ENCODE assay signal across 8 cellular contexts in genomic region chr10:19638173-19638872, GRCh38.
A peak's percentile ranks its signal among the peaks of the same experiment; 100 is the strongest.
DNase-seq lines count a peak whose midpoint lies in the region; ATAC-seq and TF ChIP-seq lines count a peak whose summit lies in the region.

No MANE protein-coding gene starts in this region.

- H2BK120ac ChIP-seq in IMR-90 (ENCODE audit: low read depth, low read length) = peak overlapping the region; percentile 93; the same call in 1 of the 2 replicates

- intact Hi-C loops in IMR-90 (cut with micrococcal nuclease) = loop anchor here (10.0 kb wide), 1 partner anchor 366 kb away; no protein-coding TSS in a partner anchor
- intact Hi-C loops in left colon (cut with DNase I, micrococcal nuclease) = no loop called here

- no peak for TF ChIP-seq CTCF in IMR-90 (conservative IDR thresholded peaks at IDR 0.05; ENCODE audit: low read depth, low read length)
- no peak for TF ChIP-seq CTCF in thoracic aorta (IDR thresholded peaks at IDR 0.05)

- H3K23ac ChIP-seq in IMR-90 (ENCODE audit: low read depth, low read length) = no peak overlapping the region

- H2AK9ac ChIP-seq in IMR-90 (replicated peaks; ENCODE audit: low read depth, low read length, poor library complexity) = no peak overlapping the region

- H2BK20ac ChIP-seq in IMR-90 (ENCODE audit: low read depth, low read length) = no peak overlapping the region

- ATAC-seq in IMR-90 (ENCODE audit: low read depth) = peak; percentile 95
- no peak for ATAC-seq in activated naive CD8-positive, alpha-beta T cell treated with anti-CD3 and anti-CD28 coated beads, Interleukin-2, amount 50 U/mL, for 24 hours
- peak; percentile 76 for ATAC-seq in left colon
- ATAC-seq in thoracic aorta (ENCODE audit: insufficient number of reproducible peaks, low FRiP score, low read depth) = peak; percentile 66
- no peak for ATAC-seq in GM21390 (IDR thresholded peaks at IDR 0.05; ENCODE audit: unreplicated experiment)

- H3K36me3 ChIP-seq in IMR-90 (ENCODE audit: control insufficient read depth, insufficient read depth, low read length) = no peaks in the 10 kb centered on the region
- no peaks in the 10 kb centered on the region for H3K36me3 ChIP-seq in thoracic aorta

- H3K79me1 ChIP-seq in IMR-90 (ENCODE audit: low read depth in 1 of 2, low read length in 2 of 2) = no peaks in the 10 kb centered on the region

- H3K9me3 Mint-ChIP-seq in activated naive CD8-positive, alpha-beta T cell treated with anti-CD3 and anti-CD28 coated beads, Interleukin-2, amount 50 U/mL, for 24 hours = peaks cover 14% of the 10 kb centered on the region

- H4K20me1 ChIP-seq in IMR-90 (ENCODE audit: insufficient read depth, low read length) = no peaks in the 10 kb centered on the region

- no peaks in the 10 kb centered on the region for H3K36me3 Mint-ChIP-seq in activated naive CD8-positive, alpha-beta T cell treated with anti-CD3 and anti-CD28 coated beads, Interleukin-2, amount 50 U/mL, for 24 hours (ENCODE audit: low read depth)

- H3K27me3 ChIP-seq in IMR-90 (ENCODE audit: control insufficient read depth, insufficient read depth, low read length) = no peaks in the 10 kb centered on the region
- H3K27me3 ChIP-seq in thoracic aorta (replicated peaks; ENCODE audit: insufficient read depth) = no peaks in the 10 kb centered on the region

- peak overlapping the region; percentile 19; the same call in 1 of the 2 replicates for H4K5ac ChIP-seq in IMR-90 (ENCODE audit: low read depth, low read length)

- peak overlapping the region; percentile 76; the same call in 1 of the 2 replicates for H3K4me2 ChIP-seq in IMR-90 (ENCODE audit: low read depth, low read length)

- H3K9me1 ChIP-seq in IMR-90 (ENCODE audit: insufficient read depth, low read length) = peaks cover 4% of the 10 kb centered on the region; the same call in 1 of the 2 replicates

- no peak for TF ChIP-seq POLR2A in IMR-90 (IDR thresholded peaks at IDR 0.05; ENCODE audit: low read depth, low read length)

- H3K4me3 ChIP-seq in IMR-90 (ENCODE audit: insufficient read depth, low read depth, low read length) (peak overlapping the region; percentile 16; the same call in 1 of the 2 replicates), thoracic aorta (peak overlapping the region; percentile 61)

- peaks cover 7% of the 10 kb centered on the region for H3K4me1 Mint-ChIP-seq in activated naive CD8-positive, alpha-beta T cell treated with anti-CD3 and anti-CD28 coated beads, Interleukin-2, amount 50 U/mL, for 24 hours

- no peak overlapping the region; the same call in 1 of the 2 replicates for H3K9ac ChIP-seq in IMR-90 (ENCODE audit: low read depth, low read length)

- peak overlapping the region; percentile 71 for H3K18ac ChIP-seq in IMR-90 (ENCODE audit: low read depth, low read length)

- H3K9me3 ChIP-seq in IMR-90 (ENCODE audit: control insufficient read depth, insufficient read depth, low read length) (no peaks in the 10 kb centered on the region), thoracic aorta (no peaks in the 10 kb centered on the region)

- DNase-seq in IMR-90 (peak; percentile 95), left colon (no peak), thoracic aorta (ENCODE audit: low spot score) (no peak), amniotic stem cell (lab: John Stamatoyannopoulos, UW) (no peak), COR-L47 (lab: John Stamatoyannopoulos, UW) (no peak)
- no peak for DNase-seq in activated naive CD8-positive, alpha-beta T cell treated with anti-CD3 and anti-CD28 coated beads, Interleukin-2, amount 50 U/mL, for 24 hours
- no peak for DNase-seq in activated CD4-positive, alpha-beta T cell treated with anti-CD3 and anti-CD28 coated beads, Interleukin-2, amount 50 U/mL, for 4 hours

- no TSS peak for BruUV-seq in IMR-90 (replicated peaks; lab: Mats Ljungman, UMichigan)

- POLR2A ChIA-PET in IMR-90 (lab: Charles Lee; ENCODE audit: unreplicated experiment) = interaction anchor here (0.5 to 0.8 kb wide), 4 partner anchors 19 to 1153 kb away, joined by 3 to 18 read pairs (median 4); no protein-coding TSS in a partner anchor

- H3K4me3 Mint-ChIP-seq in activated naive CD8-positive, alpha-beta T cell treated with anti-CD3 and anti-CD28 coated beads, Interleukin-2, amount 50 U/mL, for 24 hours = peak overlapping the region; percentile 26

- no peak overlapping the region for H2BK15ac ChIP-seq in IMR-90 (ENCODE audit: low read depth, low read length)

- TF ChIP-seq RAD21 in IMR-90 (IDR thresholded peaks at IDR 0.05; ENCODE audit: low read length) = no peak

- no peak overlapping the region for H2AK5ac ChIP-seq in IMR-90 (ENCODE audit: low read depth, low read length)

- no peak overlapping the region for H3K27ac Mint-ChIP-seq in activated naive CD8-positive, alpha-beta T cell treated with anti-CD3 and anti-CD28 coated beads, Interleukin-2, amount 50 U/mL, for 24 hours

- dilution Hi-C loops in IMR-90 (cut with HindIII; ENCODE audit: low sequenced_read_pairs, unreplicated experiment) = no loop called here

- in situ Hi-C loops in IMR-90 (cut with MboI; ENCODE audit: low sequenced_read_pairs) = loop anchor here (10.0 kb wide), 2 partner anchors 146 to 954 kb away; no protein-coding TSS in a partner anchor

- 0 out of 2 replicates have a peak overlapping the region, but pooled peaks have one; percentile 15 for H4K91ac ChIP-seq in IMR-90 (ENCODE audit: insufficient read depth, low read depth, low read length)

- H3K4ac ChIP-seq in IMR-90 (ENCODE audit: low read depth, low read length) = peak overlapping the region; percentile 33; the same call in 1 of the 2 replicates

- H3K4me1 ChIP-seq in IMR-90 (ENCODE audit: control insufficient read depth, insufficient read depth, low read length) (peaks cover 5% of the 10 kb centered on the region), thoracic aorta (ENCODE audit: control insufficient read depth in 1 of 2, low read depth in 2 of 2) (peaks cover 9 to 54% of the 10 kb centered on the region in 2 donors)

- peak overlapping the region; percentile 47 for H3K56ac ChIP-seq in IMR-90 (ENCODE audit: extremely low read depth, insufficient read depth, low read length)

- H3K14ac ChIP-seq in IMR-90 (replicated peaks; ENCODE audit: low read depth, low read length) = no peak overlapping the region; the same call in 1 of the 2 replicates

- H2AFZ ChIP-seq in IMR-90 (replicated peaks; ENCODE audit: low read length, poor library complexity) = peak overlapping the region; percentile 5

- H4K8ac ChIP-seq in IMR-90 (ENCODE audit: low read depth in 2 of 2, low read length in 2 of 2) = peak overlapping the region in 1 of 2 experiments; percentile 95; a peak in 2 of 4 replicates

- H3K27me3 Mint-ChIP-seq in activated naive CD8-positive, alpha-beta T cell treated with anti-CD3 and anti-CD28 coated beads, Interleukin-2, amount 50 U/mL, for 24 hours = no peaks in the 10 kb centered on the region

- peak overlapping the region; percentile 95 for H2BK5ac ChIP-seq in IMR-90 (ENCODE audit: low read depth, low read length, poor library complexity, severe bottlenecking)

- CTCF ChIA-PET in IMR-90 (lab: Yijun Ruan, JAX) = interaction anchor here (1.5 kb wide), 1 partner anchor 14 kb away, joined by 3 read pairs; no protein-coding TSS in a partner anchor

- H3K27ac ChIP-seq in IMR-90 (ENCODE audit: insufficient read depth, low read length) = peak overlapping the region; percentile 73; the same call in 1 of the 2 replicates
- peak overlapping the region; percentile 73 to 74 for H3K27ac ChIP-seq in thoracic aorta

TF ChIP-seq in IMR-90, 13 proteins besides CTCF, POLR2A, EP300 and RAD21:
- no peak for TF ChIP-seq SMC3 (IDR thresholded peaks at IDR 0.05; ENCODE audit: low read depth, low read length)
- no peak for TF ChIP-seq ELK1 (IDR thresholded peaks at IDR 0.05; ENCODE audit: borderline replicate concordance, low read depth, low read length)
- no peak for TF ChIP-seq MXI1 (IDR thresholded peaks at IDR 0.05; ENCODE audit: borderline replicate concordance, low read depth, low read length)
- no peak for TF ChIP-seq RFX5 (IDR thresholded peaks at IDR 0.05; ENCODE audit: low read depth, low read length)
- peak; percentile 76; the same call in 1 of the 2 replicates for TF ChIP-seq CEBPB (IDR thresholded peaks at IDR 0.05; ENCODE audit: low read depth, low read length)
- peak; percentile 45 for TF ChIP-seq RCOR1 (IDR thresholded peaks at IDR 0.05; ENCODE audit: insufficient replicate concordance, low read length)
- no peak for TF ChIP-seq MAZ (IDR thresholded peaks at IDR 0.05; ENCODE audit: borderline replicate concordance, low read depth, low read length)
- no peak for TF ChIP-seq CHD1 (IDR thresholded peaks at IDR 0.05; ENCODE audit: low read depth, low read length)
- no peak for TF ChIP-seq FOS (IDR thresholded peaks at IDR 0.05; ENCODE audit: low read depth, low read length)
- 0 out of 2 replicates have a peak, but pooled peaks have one; percentile 17 for TF ChIP-seq MAFK (IDR thresholded peaks at IDR 0.05; ENCODE audit: low read depth, low read length)
- peak; percentile 8; the same call in 1 of the 2 replicates for TF ChIP-seq BHLHE40 (IDR thresholded peaks at IDR 0.05; ENCODE audit: low read depth, low read length)
- no peak for TF ChIP-seq NFE2L2 (IDR thresholded peaks at IDR 0.05; ENCODE audit: low read depth, low read length)
- TF ChIP-seq USF2 (IDR thresholded peaks at IDR 0.05; ENCODE audit: low read depth, low read length) = no peak

Comparison
In these comparisons a context has a peak if more than half of its experiments do, and no peak if none do; other contexts are left out.
1. ATAC-seq: peak in IMR-90 (single experiment), left colon (single experiment) and thoracic aorta (single experiment); none in activated naive CD8-positive, alpha-beta T cell treated with anti-CD3 and anti-CD28 coated beads, Interleukin-2, amount 50 U/mL, for 24 hours (single experiment) and GM21390 (single experiment).